ENCODE assay signal across 8 cellular contexts in genomic region chr1:156767879-156768608, GRCh38. TPM values are rescaled to one million over a fixed set of nuclear protein-coding genes. Genes with fewer than 3 reads are reported as not detected.
DNase-seq lines count a peak whose midpoint lies in the region; ATAC-seq, FAIRE-seq and TF ChIP-seq lines count a peak whose summit lies in the region.

No MANE protein-coding gene starts in this region.

- TF ChIP-seq POLR2A in A549 (IDR thresholded peaks at IDR 0.05; ENCODE audit: low read length) = no peak
- TF ChIP-seq POLR2A in GM12892 (IDR thresholded peaks at IDR 0.05; ENCODE audit: low read depth, low read length) = 0 out of 2 replicates have a peak, but pooled peaks have one; percentile 12

- peak overlapping the region; percentile 93 for H3K9ac ChIP-seq in iPS-20b (ENCODE audit: low read depth, low read length)

- H3K4me1 ChIP-seq in A549 (peaks cover 24% of the 10 kb centered on the region), ascending aorta (peaks cover 0 to 32% of the 10 kb centered on the region in 2 donors), iPS-20b (ENCODE audit: insufficient read depth, low read length) (peaks cover 15% of the 10 kb centered on the region; the same call in 1 of the 2 replicates)

- no peak for TF ChIP-seq EP300 in A549 (IDR thresholded peaks at IDR 0.05)

- H3K4me3 ChIP-seq in A549 (peak overlapping the region; percentile 83), ascending aorta (peak overlapping the region; percentile 78 to 97), iPS-20b (ENCODE audit: low read length) (peak overlapping the region; percentile 97)

- CTCF ChIA-PET in A549 (lab: Yijun Ruan, JAX) = interaction anchor here (0.6 to 13.3 kb wide), 12 partner anchors 16 to 122 kb away, joined by 3 to 130 read pairs (median 5); partner anchors contain the start of genes HDGF, ISG20L2, METTL25B and MRPL24

- H3K27me3 ChIP-seq in ascending aorta = no peaks in the 10 kb centered on the region
- no peaks in the 10 kb centered on the region for H3K27me3 ChIP-seq in iPS-20b (ENCODE audit: insufficient read depth, low read length)

- H3K36me3 ChIP-seq in ascending aorta = no peaks in the 10 kb centered on the region
- H3K36me3 ChIP-seq in iPS-20b (ENCODE audit: insufficient read depth, low read depth, low read length) = peaks cover 23% of the 10 kb centered on the region

- H3K27ac ChIP-seq in A549 (peak overlapping the region; percentile 91 to 94), ascending aorta (peak overlapping the region; percentile 90 to 96), iPS-20b (ENCODE audit: low read length) (no peak overlapping the region)

- POLR2A ChIA-PET in A549 (lab: Yijun Ruan, JAX) = interaction anchor here (1.0 to 3.9 kb wide), 9 partner anchors 12 to 92 kb away, joined by 3 to 44 read pairs (median 7); partner anchors contain the start of genes HDGF, ISG20L2, METTL25B and MRPL24

- H3K9me3 ChIP-seq in A549 (no peaks in the 10 kb centered on the region), ascending aorta (no peaks in the 10 kb centered on the region), iPS-20b (ENCODE audit: insufficient read depth, low read depth, low read length) (no peaks in the 10 kb centered on the region)

- DNase-seq in A549 (ENCODE audit: low read depth in 1 of 2, low spot score in 1 of 2) (peak in 1 of 2 experiments; percentile 14), GM12892 (ENCODE audit: insufficient read length) (no peak), LHCN-M2 (ENCODE audit: low read depth) (peak; percentile 22), ascending aorta (ENCODE audit: low spot score in 2 of 2) (peak in 1 of 2 donors; percentile 75), D721Med (ENCODE audit: insufficient read length, low spot score) (no peak), HuH-7.5 (ENCODE audit: low spot score) (no peak)
- DNase-seq in stimulated activated CD4-positive, alpha-beta T cell treated with anti-CD3 and anti-CD28 coated beads, Interleukin-1b, Interleukin-23, amount 100 ng/mL, for 48 hours = peak; percentile 26

- H3K4me2 ChIP-seq in A549 = peak overlapping the region; percentile 97

- intact Hi-C loops in ascending aorta (cut with DNase I) = loop anchor here (1.0 to 10.0 kb wide), 6 partner anchors 17 to 429 kb away; partner anchors contain the start of genes CCT3, CRABP2, ETV3 and HDGF

- FAIRE-seq in A549 (lab: Jason Lieb, UNC) (no peak), GM12892 (lab: Jason Lieb, UNC) (peak; percentile 9), D721Med (lab: Jason Lieb, UNC) (no peak)

- ATAC-seq in A549 = peak; percentile 10 to 35

- no peak for TF ChIP-seq RAD21 in A549 (conservative IDR thresholded peaks at IDR 0.05 in 1 of 2, IDR thresholded peaks at IDR 0.05 in 1 of 2)

- WGBS in A549 (ENCODE audit: missing lambda C conversion rate) = under 1% methylated on average over 14 of the region's 31 CpGs

- TF ChIP-seq CTCF in A549 (IDR thresholded peaks at IDR 0.05) (no peak), ascending aorta (IDR thresholded peaks at IDR 0.05) (no peak), D721Med (IDR thresholded peaks at IDR 0.05; ENCODE audit: insufficient read depth, missing control alignments) (no peak)

TF ChIP-seq in A549, 52 proteins besides CTCF, POLR2A, EP300 and RAD21:
- TF ChIP-seq USF2 (IDR thresholded peaks at IDR 0.05) = 0 out of 2 replicates have a peak, but pooled peaks have one; percentile 7
- TF ChIP-seq, protein P1, sequence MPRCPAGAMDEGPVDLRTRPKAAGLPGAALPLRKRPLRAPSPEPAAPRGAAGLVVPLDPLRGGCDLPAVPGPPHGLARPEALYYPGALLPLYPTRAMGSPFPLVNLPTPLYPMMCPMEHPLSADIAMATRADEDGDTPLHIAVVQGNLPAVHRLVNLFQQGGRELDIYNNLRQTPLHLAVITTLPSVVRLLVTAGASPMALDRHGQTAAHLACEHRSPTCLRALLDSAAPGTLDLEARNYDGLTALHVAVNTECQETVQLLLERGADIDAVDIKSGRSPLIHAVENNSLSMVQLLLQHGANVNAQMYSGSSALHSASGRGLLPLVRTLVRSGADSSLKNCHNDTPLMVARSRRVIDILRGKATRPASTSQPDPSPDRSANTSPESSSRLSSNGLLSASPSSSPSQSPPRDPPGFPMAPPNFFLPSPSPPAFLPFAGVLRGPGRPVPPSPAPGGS (IDR thresholded peaks at IDR 0.05) = 0 out of 3 replicates have a peak, but pooled peaks have one; percentile 9
- TF ChIP-seq POLR2AphosphoS2 (conservative IDR thresholded peaks at IDR 0.05; ENCODE audit: low read length) = no peak

RNA-seq across cellular contexts. Expression of gene PRCC, which starts 0.7 kb away (rescaled TPM):
- 52.0 and 65.3 TPM in 2 replicates for polyA plus RNA-seq in A549 (2011; rRNA removed)
- 54.9 and 62.9 TPM in 2 replicates for polyA plus RNA-seq in A549 (2012; cell fraction: cytosol; rRNA removed)
- 39.8 and 50.8 TPM in 2 replicates for polyA plus RNA-seq in A549 (2012; cell fraction: nucleus; rRNA removed)
- polyA plus RNA-seq in A549 (2017; fragmentation: RNase III; extraction: RNeasy Plus Mini Kit Qiagen cat#74134 plus additional on column Dnase treatment) = 42.8 to 45.5 TPM (median 44.5 TPM) in 3 replicates
- polyA minus RNA-seq in A549 (2011; rRNA and poly(A)+ RNA removed) = 98.3 and 148 TPM in 2 replicates
- polyA plus RNA-seq in GM12892 (2012; ENCODE audit: missing spikeins) = 65.4 TPM
- 36.8 and 44.4 TPM in 2 replicates for total RNA-seq in LHCN-M2 (2014; rRNA removed)
- 44.1 TPM for polyA plus RNA-seq in LHCN-M2 (2012)
- 16.3 TPM for total RNA-seq in ascending aorta

RNA-seq across cellular contexts. Expression of gene HDGF, which starts 16.6 kb away (rescaled TPM):
- 271 and 299 TPM in 2 replicates for polyA plus RNA-seq in A549 (2011; rRNA removed)
- polyA plus RNA-seq in A549 (2012; cell fraction: cytosol; rRNA removed) = 178 and 186 TPM in 2 replicates
- polyA plus RNA-seq in A549 (2012; cell fraction: nucleus; rRNA removed) = 105 and 131 TPM in 2 replicates
- polyA plus RNA-seq in A549 (2017; fragmentation: RNase III; extraction: RNeasy Plus Mini Kit Qiagen cat#74134 plus additional on column Dnase treatment) = 404 to 428 TPM (median 419 TPM) in 3 replicates
- polyA minus RNA-seq in A549 (2011; rRNA and poly(A)+ RNA removed) = 169 and 184 TPM in 2 replicates
- polyA plus RNA-seq in GM12892 (2012; ENCODE audit: missing spikeins) = 139 TPM
- 327 and 339 TPM in 2 replicates for total RNA-seq in LHCN-M2 (2014; rRNA removed)
- 270 TPM for polyA plus RNA-seq in LHCN-M2 (2012)
- total RNA-seq in ascending aorta = 153 TPM

RNA-seq across cellular contexts. Expression of gene MRPL24, which starts 27.2 kb away (rescaled TPM):
- 170 and 246 TPM in 2 replicates for polyA plus RNA-seq in A549 (2011; rRNA removed)
- 174 and 183 TPM in 2 replicates for polyA plus RNA-seq in A549 (2012; cell fraction: cytosol; rRNA removed)
- 74.5 and 122 TPM in 2 replicates for polyA plus RNA-seq in A549 (2012; cell fraction: nucleus; rRNA removed)
- 195 to 207 TPM (median 198 TPM) in 3 replicates for polyA plus RNA-seq in A549 (2017; fragmentation: RNase III; extraction: RNeasy Plus Mini Kit Qiagen cat#74134 plus additional on column Dnase treatment)
- 53.9 and 86.1 TPM in 2 replicates for polyA minus RNA-seq in A549 (2011; rRNA and poly(A)+ RNA removed)
- 129 TPM for polyA plus RNA-seq in GM12892 (2012; ENCODE audit: missing spikeins)
- total RNA-seq in LHCN-M2 (2014; rRNA removed) = 80.4 and 86.1 TPM in 2 replicates
- 124 TPM for polyA plus RNA-seq in LHCN-M2 (2012)
- total RNA-seq in ascending aorta = 17.0 TPM

RNA-seq across cellular contexts. Expression of gene ISG20L2, which starts 39.5 kb away (rescaled TPM):
- 42.5 and 55.7 TPM in 2 replicates for polyA plus RNA-seq in A549 (2011; rRNA removed)
- polyA plus RNA-seq in A549 (2012; cell fraction: cytosol; rRNA removed) = 29.2 and 35.7 TPM in 2 replicates
- 12.5 and 17.9 TPM in 2 replicates for polyA plus RNA-seq in A549 (2012; cell fraction: nucleus; rRNA removed)
- 27.6 to 31.4 TPM (median 29.6 TPM) in 3 replicates for polyA plus RNA-seq in A549 (2017; fragmentation: RNase III; extraction: RNeasy Plus Mini Kit Qiagen cat#74134 plus additional on column Dnase treatment)
- polyA minus RNA-seq in A549 (2011; rRNA and poly(A)+ RNA removed) = 44.0 and 56.0 TPM in 2 replicates
- 22.9 TPM for polyA plus RNA-seq in GM12892 (2012; ENCODE audit: missing spikeins)
- total RNA-seq in LHCN-M2 (2014; rRNA removed) = 14.2 and 25.6 TPM in 2 replicates
- 15.8 TPM for polyA plus RNA-seq in LHCN-M2 (2012)
- total RNA-seq in ascending aorta = 7.8 TPM

RNA-seq across cellular contexts. Expression of gene METTL25B, which starts 39.8 kb away (rescaled TPM):
- polyA plus RNA-seq in A549 (2011; rRNA removed) (18.5 and 22.1 TPM in 2 replicates), A549 (2017; fragmentation: RNase III; extraction: RNeasy Plus Mini Kit Qiagen cat#74134 plus additional on column Dnase treatment) (15.7 to 21.7 TPM (median 16.7 TPM) in 3 replicates)
- polyA plus RNA-seq in A549 (2012; cell fraction: cytosol; rRNA removed) = 19.4 and 21.3 TPM in 2 replicates
- polyA plus RNA-seq in A549 (2012; cell fraction: nucleus; rRNA removed) = 34.1 and 34.8 TPM in 2 replicates
- polyA minus RNA-seq in A549 (2011; rRNA and poly(A)+ RNA removed) = 19.6 and 21.6 TPM in 2 replicates
- 24.4 TPM for polyA plus RNA-seq in GM12892 (2012; ENCODE audit: missing spikeins)
- total RNA-seq in LHCN-M2 (2014; rRNA removed) (10.0 and 11.2 TPM in 2 replicates), ascending aorta (9.9 TPM)
- polyA plus RNA-seq in LHCN-M2 (2012) = 10.6 TPM

Comparison
In these comparisons a context has a peak if more than half of its experiments do, and no peak if none do; other contexts are left out.
1. DNase-seq: peak in LHCN-M2 (single experiment) and stimulated activated CD4-positive, alpha-beta T cell treated with anti-CD3 and anti-CD28 coated beads, Interleukin-1b, Interleukin-23, amount 100 ng/mL, for 48 hours (single experiment); none in GM12892 (single experiment), D721Med (single experiment) and HuH-7.5 (single experiment).
2. Peak in every context shown above with its lines, with median percentiles within 50 percentile points of each other: H3K4me3 ChIP-seq.